ENCODE assay signal across 11 cellular contexts in genomic region chr17:77863814-77864161, GRCh38.
DNase-seq lines count a peak whose midpoint lies in the region; ATAC-seq and TF ChIP-seq lines count a peak whose summit lies in the region.
"Had no signal": no experiment of that assay in that cellular context is flagged by ENCODE, and none has a peak within 500 bp of the region (broad histone marks: within the 10 kb centered on the region; RNA-seq: fewer than 3 reads in every experiment).

No MANE protein-coding gene starts in this region.

- H3K4me3 Mint-ChIP-seq in H9, result no peak overlapping the region

- H3K27ac ChIP-seq in H9 (ENCODE audit: insufficient read length, low read depth, low read length) (no peak overlapping the region), spleen (peak overlapping the region in 5 of 8 donors; percentile 17 to 67 (median 54))

- no peak overlapping the region for H3K4ac ChIP-seq in H9 (ENCODE audit: low read depth, low read length)

- no peak for TF ChIP-seq CTCF in H9 (conservative IDR thresholded peaks at IDR 0.05)
- TF ChIP-seq CTCF in spleen (IDR thresholded peaks at IDR 0.05 in 8 of 11, conservative IDR thresholded peaks at IDR 0.05 in 3 of 11), result no peak

- no peak overlapping the region for H3K18ac ChIP-seq in H9 (ENCODE audit: insufficient read length, low read depth, low read length)

- TF ChIP-seq POLR2A in spleen (IDR thresholded peaks at IDR 0.05), result no peak

- no CpG with 5 or more reads among the region's 12 CpGs for WGBS in H9 (ENCODE audit: extremely low coverage, insufficient read length, low lambda C conversion rate)
- 18 to 35% (median 22%) methylated on average over 6 to 12 of the region's 12 CpGs for WGBS in spleen, 5 donors

- no peaks in the 10 kb centered on the region for H3K9me3 Mint-ChIP-seq in H9

- H3K23me2 ChIP-seq in H9 (ENCODE audit: insufficient read length, low read depth, low read length, poor library complexity, severe bottlenecking), result no peaks in the 10 kb centered on the region

- no peak overlapping the region for H2BK120ac ChIP-seq in H9 (ENCODE audit: low read depth, low read length, poor library complexity, severe bottlenecking)

- no peak overlapping the region for H4K5ac ChIP-seq in H9 (ENCODE audit: insufficient read length, low read depth, low read length)

- H3K27ac Mint-ChIP-seq in H9, result peak overlapping the region in 1 of 3 experiments; percentile 8; a peak in 1 of 7 replicates

- no peak overlapping the region for H2BK20ac ChIP-seq in H9 (ENCODE audit: low read depth, low read length, poor library complexity, severe bottlenecking)

- H3T11ph ChIP-seq in H9 (ENCODE audit: low read length), result no peak overlapping the region

- no peaks in the 10 kb centered on the region for H3K36me3 ChIP-seq in spleen

- no peak overlapping the region for H2AK5ac ChIP-seq in H9 (ENCODE audit: insufficient read length, low read length)

- H3K4me2 ChIP-seq in H9 (ENCODE audit: insufficient read depth, insufficient read length, low read length), result no peak overlapping the region

- H3K27me3 ChIP-seq in H9 (ENCODE audit: insufficient read depth, low read length), result no peaks in the 10 kb centered on the region
- H3K27me3 ChIP-seq in spleen (replicated peaks in 1 of 7), result peaks cover 0 to 27% (median 0%) of the 10 kb centered on the region in 7 donors

- H3K79me1 ChIP-seq in H9 (ENCODE audit: insufficient read depth, low read depth, low read length, poor library complexity, severe bottlenecking), result no peaks in the 10 kb centered on the region

- peak overlapping the region in 1 of 8 donors; percentile 27 for H3K4me3 ChIP-seq in spleen

- H3K9me3 ChIP-seq in H9 (ENCODE audit: control insufficient read depth, low read depth, low read length) (no peaks in the 10 kb centered on the region), spleen (no peaks in the 10 kb centered on the region)

- no peaks in the 10 kb centered on the region for H4K20me1 ChIP-seq in H9 (ENCODE audit: control insufficient read depth, insufficient read depth, insufficient read length)

- no peak overlapping the region for H2BK15ac ChIP-seq in H9 (ENCODE audit: low read depth, low read length)

- no peak for DNase-seq in H9
- DNase-seq in SHP77 treated with DMSO at 0.1 percent for 48 hours (lab: John Stamatoyannopoulos, UW), result peak; percentile 34
- peak; percentile 74 for DNase-seq in left ventricle myocardium superior
- peak; percentile 80 for DNase-seq in spleen
- DNase-seq: amniotic stem cell, NCI-H1092, T1000 had no signal

- H3K14ac ChIP-seq in H9 (ENCODE audit: insufficient read depth, low read length), result peak overlapping the region; percentile 23; the same call in 1 of the 2 replicates

- H3K9ac ChIP-seq in H9 (ENCODE audit: extremely low read depth, insufficient read length, low read length), result no peak overlapping the region

- peaks cover 15 to 26% of the 10 kb centered on the region in 2 experiments for H3K4me1 Mint-ChIP-seq in H9

- no peak overlapping the region for H4K91ac ChIP-seq in H9 (ENCODE audit: insufficient read length, low read depth, low read length)

- H2BK5ac ChIP-seq in H9 (ENCODE audit: insufficient read length, low read length), result no peak overlapping the region

- intact Hi-C loops in left ventricle myocardium superior (cut with micrococcal nuclease) (no loop called here), spleen (cut with DNase I; ENCODE audit: low total_unique reads) (no loop called here)

- ATAC-seq in left ventricle myocardium superior, result peak; percentile 82
- ATAC-seq in GM21619 (IDR thresholded peaks at IDR 0.05; ENCODE audit: unreplicated experiment), result no peak
- ATAC-seq in GM21515 (IDR thresholded peaks at IDR 0.05; ENCODE audit: unreplicated experiment), result no peak
- no peak for ATAC-seq in HG03039 (IDR thresholded peaks at IDR 0.05; ENCODE audit: unreplicated experiment)
- no peak for ATAC-seq in GM18907 (IDR thresholded peaks at IDR 0.05; ENCODE audit: unreplicated experiment)

- H3K56ac ChIP-seq in H9 (ENCODE audit: insufficient read length, low read depth, low read length), result no peak overlapping the region

- H3K36me3 Mint-ChIP-seq in H9 (ENCODE audit: insufficient read depth in 1 of 3, low read depth in 3 of 3), result no peaks in the 10 kb centered on the region

- no peak overlapping the region for H3K23ac ChIP-seq in H9 (ENCODE audit: insufficient read length, low read depth, low read length)

- H2AFZ ChIP-seq in H9 (ENCODE audit: low read length), result no peak overlapping the region

- H3K4me1 ChIP-seq in H9 (ENCODE audit: insufficient read depth, low read length), result no peaks in the 10 kb centered on the region
- H3K4me1 ChIP-seq in spleen, result peaks cover 9 to 50% (median 30%) of the 10 kb centered on the region in 6 donors

- H2BK12ac ChIP-seq in H9 (ENCODE audit: insufficient read length, low read depth, low read length), result no peak overlapping the region

- H4K8ac ChIP-seq in H9 (replicated peaks; ENCODE audit: insufficient read length, low read depth, low read length), result no peak overlapping the region

- H3K79me2 ChIP-seq in H9 (ENCODE audit: insufficient read depth, low read length), result no peaks in the 10 kb centered on the region

- peaks cover 16% of the 10 kb centered on the region for H3K27me3 Mint-ChIP-seq in H9 (ENCODE audit: low read depth)
